1 cellular context compared by ENCODE assay signal in the genomic region with DNA sequence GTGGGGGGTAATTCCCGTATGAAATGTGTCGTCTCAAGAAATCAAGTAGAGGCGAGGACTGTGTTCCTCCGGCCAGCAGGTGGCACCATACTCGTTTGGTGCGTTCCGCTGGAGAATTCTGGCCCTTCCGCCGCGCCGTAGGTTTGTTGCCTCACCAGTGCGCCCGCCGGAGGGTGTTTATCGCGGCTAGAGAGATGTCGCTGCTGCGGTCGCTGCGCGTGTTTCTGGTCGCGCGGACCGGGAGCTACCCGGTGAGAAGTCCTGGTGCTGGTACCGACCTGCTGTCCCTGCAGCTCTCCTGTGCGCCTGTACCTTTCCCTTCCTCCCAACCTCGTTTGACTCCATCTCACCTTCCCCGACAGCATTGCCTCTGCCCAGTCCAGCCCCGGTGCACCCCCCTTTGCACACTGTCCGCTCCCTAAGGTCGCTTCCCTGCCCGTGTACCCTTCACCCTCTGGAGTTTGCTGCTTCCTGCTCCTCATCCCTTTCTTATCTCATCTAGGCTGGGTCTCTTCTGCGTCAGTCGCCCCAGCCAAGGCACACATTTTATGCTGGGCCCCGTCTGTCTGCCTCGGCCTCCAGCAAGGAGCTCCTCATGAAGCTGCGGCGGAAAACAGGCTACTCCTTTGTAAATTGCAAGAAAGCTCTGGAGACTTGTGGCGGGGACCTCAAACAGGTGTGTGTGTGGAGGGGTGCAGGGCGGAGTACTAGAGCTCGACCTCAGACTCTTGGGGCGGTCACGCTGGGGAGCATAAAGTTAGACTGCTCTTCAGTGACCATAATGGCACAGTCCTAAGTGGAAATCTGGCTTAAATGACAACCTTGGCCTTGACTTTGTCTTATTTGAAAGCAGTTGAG.
TF ChIP-seq lines count a peak whose summit lies in the region.

A gene (plus strand): TSS at position 180 of the 858 bp plus-strand sequence. CDS start 15 bp downstream, at position 195.

TF ChIP-seq in SK-N-SH, 30 proteins besides CTCF, POLR2A, EP300 and RAD21 (continued from another document):
- TF ChIP-seq, protein P1, sequence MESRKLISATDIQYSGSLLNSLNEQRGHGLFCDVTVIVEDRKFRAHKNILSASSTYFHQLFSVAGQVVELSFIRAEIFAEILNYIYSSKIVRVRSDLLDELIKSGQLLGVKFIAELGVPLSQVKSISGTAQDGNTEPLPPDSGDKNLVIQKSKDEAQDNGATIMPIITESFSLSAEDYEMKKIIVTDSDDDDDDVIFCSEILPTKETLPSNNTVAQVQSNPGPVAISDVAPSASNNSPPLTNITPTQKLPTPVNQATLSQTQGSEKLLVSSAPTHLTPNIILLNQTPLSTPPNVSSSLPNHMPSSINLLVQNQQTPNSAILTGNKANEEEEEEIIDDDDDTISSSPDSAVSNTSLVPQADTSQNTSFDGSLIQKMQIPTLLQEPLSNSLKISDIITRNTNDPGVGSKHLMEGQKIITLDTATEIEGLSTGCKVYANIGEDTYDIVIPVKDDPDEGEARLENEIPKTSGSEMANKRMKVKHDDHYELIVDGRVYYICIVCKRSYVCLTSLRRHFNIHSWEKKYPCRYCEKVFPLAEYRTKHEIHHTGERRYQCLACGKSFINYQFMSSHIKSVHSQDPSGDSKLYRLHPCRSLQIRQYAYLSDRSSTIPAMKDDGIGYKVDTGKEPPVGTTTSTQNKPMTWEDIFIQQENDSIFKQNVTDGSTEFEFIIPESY (IDR thresholded peaks at IDR 0.05; ENCODE audit: borderline replicate concordance, low read depth) = peak; percentile 91; the same call in 1 of the 2 replicates
- peak; percentile 73 for TF ChIP-seq YY1 (IDR thresholded peaks at IDR 0.05; ENCODE audit: low read depth)
- no peak for TF ChIP-seq NRF1 (IDR thresholded peaks at IDR 0.05; ENCODE audit: low read depth, low read length)
- TF ChIP-seq, protein P2, sequence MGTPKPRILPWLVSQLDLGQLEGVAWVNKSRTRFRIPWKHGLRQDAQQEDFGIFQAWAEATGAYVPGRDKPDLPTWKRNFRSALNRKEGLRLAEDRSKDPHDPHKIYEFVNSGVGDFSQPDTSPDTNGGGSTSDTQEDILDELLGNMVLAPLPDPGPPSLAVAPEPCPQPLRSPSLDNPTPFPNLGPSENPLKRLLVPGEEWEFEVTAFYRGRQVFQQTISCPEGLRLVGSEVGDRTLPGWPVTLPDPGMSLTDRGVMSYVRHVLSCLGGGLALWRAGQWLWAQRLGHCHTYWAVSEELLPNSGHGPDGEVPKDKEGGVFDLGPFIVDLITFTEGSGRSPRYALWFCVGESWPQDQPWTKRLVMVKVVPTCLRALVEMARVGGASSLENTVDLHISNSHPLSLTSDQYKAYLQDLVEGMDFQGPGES (IDR thresholded peaks at IDR 0.05; ENCODE audit: low read depth, low read length) = no peak
- peak; percentile 2; the same call in 1 of the 2 replicates for TF ChIP-seq FOSL2 (IDR thresholded peaks at IDR 0.05; ENCODE audit: borderline replicate concordance, low read depth)
- peak; percentile 43; the same call in 1 of the 2 replicates for TF ChIP-seq FOXJ3 (CRISPR knock-in tag; IDR thresholded peaks at IDR 0.05)
- TF ChIP-seq MEF2A (IDR thresholded peaks at IDR 0.05; ENCODE audit: borderline replicate concordance, low read depth) = no peak
- peak; percentile 91 for TF ChIP-seq TAF1 (IDR thresholded peaks at IDR 0.05; ENCODE audit: borderline replicate concordance, low read depth, low read length)
- no peak for TF ChIP-seq NFIC (IDR thresholded peaks at IDR 0.05; ENCODE audit: borderline replicate concordance)
- TF ChIP-seq, protein P3, sequence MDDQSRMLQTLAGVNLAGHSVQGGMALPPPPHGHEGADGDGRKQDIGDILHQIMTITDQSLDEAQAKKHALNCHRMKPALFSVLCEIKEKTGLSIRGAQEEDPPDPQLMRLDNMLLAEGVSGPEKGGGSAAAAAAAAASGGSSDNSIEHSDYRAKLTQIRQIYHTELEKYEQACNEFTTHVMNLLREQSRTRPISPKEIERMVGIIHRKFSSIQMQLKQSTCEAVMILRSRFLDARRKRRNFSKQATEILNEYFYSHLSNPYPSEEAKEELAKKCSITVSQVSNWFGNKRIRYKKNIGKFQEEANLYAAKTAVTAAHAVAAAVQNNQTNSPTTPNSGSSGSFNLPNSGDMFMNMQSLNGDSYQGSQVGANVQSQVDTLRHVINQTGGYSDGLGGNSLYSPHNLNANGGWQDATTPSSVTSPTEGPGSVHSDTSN (IDR thresholded peaks at IDR 0.05) = peak; percentile 37; the same call in 1 of the 2 replicates
- no peak for TF ChIP-seq TEAD4 (IDR thresholded peaks at IDR 0.05; ENCODE audit: borderline replicate concordance, insufficient read depth)
- peak; percentile 40; the same call in 1 of the 2 replicates for TF ChIP-seq TCF12 (IDR thresholded peaks at IDR 0.05)
- peak; percentile 86 for TF ChIP-seq CHD2 (IDR thresholded peaks at IDR 0.05; ENCODE audit: low read length, partially characterized antibody)
- TF ChIP-seq GABPA (IDR thresholded peaks at IDR 0.05; ENCODE audit: low read depth) = peak; percentile 65
- TF ChIP-seq SMC3 (IDR thresholded peaks at IDR 0.05; ENCODE audit: low read depth, low read length) = peak; percentile 47
- TF ChIP-seq RFX5 (IDR thresholded peaks at IDR 0.05; ENCODE audit: low read length) = no peak
- TF ChIP-seq RCOR1 (IDR thresholded peaks at IDR 0.05; ENCODE audit: low read length) = no peak
- TF ChIP-seq MXI1 (IDR thresholded peaks at IDR 0.05; ENCODE audit: low read depth, low read length) = peak; percentile 93
- TF ChIP-seq RXRA (IDR thresholded peaks at IDR 0.05; ENCODE audit: borderline replicate concordance, low read depth) = no peak
- no peak; the same call in 1 of the 2 replicates for TF ChIP-seq JUND (IDR thresholded peaks at IDR 0.05)
- no peak for TF ChIP-seq FOXM1 (IDR thresholded peaks at IDR 0.05; ENCODE audit: low read depth)
- peak; percentile 92 for TF ChIP-seq SIN3A (IDR thresholded peaks at IDR 0.05; ENCODE audit: borderline replicate concordance, low read depth, low read length)
- TF ChIP-seq, protein P4, sequence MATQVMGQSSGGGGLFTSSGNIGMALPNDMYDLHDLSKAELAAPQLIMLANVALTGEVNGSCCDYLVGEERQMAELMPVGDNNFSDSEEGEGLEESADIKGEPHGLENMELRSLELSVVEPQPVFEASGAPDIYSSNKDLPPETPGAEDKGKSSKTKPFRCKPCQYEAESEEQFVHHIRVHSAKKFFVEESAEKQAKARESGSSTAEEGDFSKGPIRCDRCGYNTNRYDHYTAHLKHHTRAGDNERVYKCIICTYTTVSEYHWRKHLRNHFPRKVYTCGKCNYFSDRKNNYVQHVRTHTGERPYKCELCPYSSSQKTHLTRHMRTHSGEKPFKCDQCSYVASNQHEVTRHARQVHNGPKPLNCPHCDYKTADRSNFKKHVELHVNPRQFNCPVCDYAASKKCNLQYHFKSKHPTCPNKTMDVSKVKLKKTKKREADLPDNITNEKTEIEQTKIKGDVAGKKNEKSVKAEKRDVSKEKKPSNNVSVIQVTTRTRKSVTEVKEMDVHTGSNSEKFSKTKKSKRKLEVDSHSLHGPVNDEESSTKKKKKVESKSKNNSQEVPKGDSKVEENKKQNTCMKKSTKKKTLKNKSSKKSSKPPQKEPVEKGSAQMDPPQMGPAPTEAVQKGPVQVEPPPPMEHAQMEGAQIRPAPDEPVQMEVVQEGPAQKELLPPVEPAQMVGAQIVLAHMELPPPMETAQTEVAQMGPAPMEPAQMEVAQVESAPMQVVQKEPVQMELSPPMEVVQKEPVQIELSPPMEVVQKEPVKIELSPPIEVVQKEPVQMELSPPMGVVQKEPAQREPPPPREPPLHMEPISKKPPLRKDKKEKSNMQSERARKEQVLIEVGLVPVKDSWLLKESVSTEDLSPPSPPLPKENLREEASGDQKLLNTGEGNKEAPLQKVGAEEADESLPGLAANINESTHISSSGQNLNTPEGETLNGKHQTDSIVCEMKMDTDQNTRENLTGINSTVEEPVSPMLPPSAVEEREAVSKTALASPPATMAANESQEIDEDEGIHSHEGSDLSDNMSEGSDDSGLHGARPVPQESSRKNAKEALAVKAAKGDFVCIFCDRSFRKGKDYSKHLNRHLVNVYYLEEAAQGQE (IDR thresholded peaks at IDR 0.05; ENCODE audit: low read depth, low read length) = peak; percentile 72; the same call in 1 of the 2 replicates
- TF ChIP-seq, protein P5, sequence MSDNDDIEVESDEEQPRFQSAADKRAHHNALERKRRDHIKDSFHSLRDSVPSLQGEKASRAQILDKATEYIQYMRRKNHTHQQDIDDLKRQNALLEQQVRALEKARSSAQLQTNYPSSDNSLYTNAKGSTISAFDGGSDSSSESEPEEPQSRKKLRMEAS (IDR thresholded peaks at IDR 0.05; ENCODE audit: low read depth) = peak; percentile 88
